In the genomic region with DNA sequence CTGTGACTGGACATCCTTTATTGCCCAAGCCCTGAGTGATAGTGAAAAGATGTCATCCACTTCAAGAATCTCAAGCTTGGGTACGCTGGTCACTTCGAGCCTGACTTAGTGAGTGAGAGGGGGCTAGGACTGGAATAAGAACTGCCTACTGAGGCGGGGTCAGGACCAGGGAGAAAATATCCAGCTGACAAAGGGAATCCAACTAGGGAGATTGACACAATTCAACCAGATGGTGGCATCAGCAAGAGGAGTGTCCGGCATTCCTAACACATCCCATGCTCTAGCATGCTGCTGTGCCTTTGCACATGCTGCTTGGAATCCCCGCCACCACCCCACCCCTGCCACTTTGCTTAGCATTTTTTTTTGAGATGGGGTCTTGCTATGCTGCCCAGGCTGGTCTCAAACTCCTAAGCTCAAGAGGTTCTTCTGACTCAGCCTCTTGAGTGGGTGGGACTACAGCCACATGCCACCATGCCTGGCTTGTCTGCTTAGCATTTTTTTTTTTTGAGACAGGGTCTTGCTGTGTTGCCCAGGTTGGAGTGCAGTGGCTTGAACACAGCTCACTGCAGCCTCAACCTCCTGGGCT, we compare ENCODE assay signal across 29 cellular contexts. TPM values are rescaled to one million over a fixed set of nuclear protein-coding genes. Genes with fewer than 3 reads are reported as not detected.
"Had no signal": no experiment of that assay in that cellular context is flagged by ENCODE, and none has a peak within 500 bp of the region (broad histone marks: within the 10 kb centered on the region; RNA-seq: fewer than 3 reads in every experiment).

No MANE protein-coding gene starts in this region.

- H3K36me3 Mint-ChIP-seq: activated CD8-positive, alpha-beta memory T cell treated with anti-CD3 and anti-CD28 coated beads, Interleukin-2, amount 10 ng/mL, durations not matched to agents 7 days and 5 days; activated naive CD4-positive, alpha-beta T cell treated with anti-CD3 and anti-CD28 coated beads, Interleukin-2, amount 50 U/mL, for 24 hours had no signal

- H3K4me3 ChIP-seq: ascending aorta, body of pancreas, SJCRH30 had no signal

- H3K36me3 ChIP-seq: ascending aorta, SJCRH30 had no signal

- H3K27me3 ChIP-seq: ascending aorta, body of pancreas, SJCRH30 had no signal

- H3K9me3 Mint-ChIP-seq: activated CD4-positive, alpha-beta T cell treated with anti-CD3 and anti-CD28 coated beads, Interleukin-2, amount 10 ng/mL, durations not matched to agents 24 days and 14 days; activated naive CD4-positive, alpha-beta T cell treated with anti-CD3 and anti-CD28 coated beads, Interleukin-2, amount 50 U/mL, for 24 hours; activated T-cell treated with anti-CD3 and anti-CD28 coated beads, Interleukin-2, amount 50 U/mL, for 24 hours; activated T-helper 1 cell treated with anti-CD3 and anti-CD28 coated beads, Interleukin-12 subunit alpha, Interleukin-12 subunit beta, Interleukin-2, Interleukin-4 antibody, amounts not matched to agents 30 ng/mL and 10 ng/mL and 1 ng/mL, durations not matched to agents 14 hours and 24 hours and 36 hours; T-helper 2 cell treated with Interferon-gamma antibody and Interleukin-4, amounts not matched to agents 5 μg/mL and 100 μg/mL, for 36 hours had no signal

- H3K4me3 Mint-ChIP-seq: activated CD4-positive, alpha-beta T cell treated with anti-CD3 and anti-CD28 coated beads, Interleukin-2, amount 10 ng/mL, durations not matched to agents 24 days and 14 days; activated CD8-positive, alpha-beta memory T cell treated with anti-CD3 and anti-CD28 coated beads, Interleukin-2, amount 10 ng/mL, durations not matched to agents 7 days and 5 days; activated naive CD4-positive, alpha-beta T cell treated with anti-CD3 and anti-CD28 coated beads, Interleukin-2, amount 50 U/mL, for 24 hours; activated T-cell treated with anti-CD3 and anti-CD28 coated beads, Interleukin-2, amount 50 U/mL, for 24 hours; activated T-helper 1 cell treated with anti-CD3 and anti-CD28 coated beads, Interleukin-12 subunit alpha, Interleukin-12 subunit beta, Interleukin-2, Interleukin-4 antibody, amounts not matched to agents 30 ng/mL and 10 ng/mL and 1 ng/mL, durations not matched to agents 14 hours and 24 hours and 36 hours; T-helper 2 cell treated with Interferon-gamma antibody and Interleukin-4, amounts not matched to agents 5 μg/mL and 100 μg/mL, for 36 hours had no signal

- H3K27ac Mint-ChIP-seq: activated CD4-positive, alpha-beta T cell treated with anti-CD3 and anti-CD28 coated beads, Interleukin-2, amount 10 ng/mL, durations not matched to agents 24 days and 14 days; activated CD8-positive, alpha-beta memory T cell treated with anti-CD3 and anti-CD28 coated beads, Interleukin-2, amount 10 ng/mL, durations not matched to agents 7 days and 5 days; activated naive CD4-positive, alpha-beta T cell treated with anti-CD3 and anti-CD28 coated beads, Interleukin-2, amount 50 U/mL, for 24 hours; activated T-cell treated with anti-CD3 and anti-CD28 coated beads, Interleukin-2, amount 50 U/mL, for 24 hours; activated T-helper 1 cell treated with anti-CD3 and anti-CD28 coated beads, Interleukin-12 subunit alpha, Interleukin-12 subunit beta, Interleukin-2, Interleukin-4 antibody, amounts not matched to agents 30 ng/mL and 10 ng/mL and 1 ng/mL, durations not matched to agents 14 hours and 24 hours and 36 hours; T-helper 2 cell treated with Interferon-gamma antibody and Interleukin-4, amounts not matched to agents 5 μg/mL and 100 μg/mL, for 36 hours had no signal

- DNase-seq: activated CD4-positive, alpha-beta T cell treated with anti-CD3 and anti-CD28 coated beads for 1 hour; activated CD4-positive, alpha-beta T cell treated with anti-CD3 and anti-CD28 coated beads, Interleukin-2, amount 10 ng/mL, durations not matched to agents 24 days and 14 days; activated CD4-positive, alpha-beta T cell treated with anti-CD3 and anti-CD28 coated beads, Interleukin-2, amount 50 U/mL, for 48 hours; activated CD8-positive, alpha-beta memory T cell treated with anti-CD3 and anti-CD28 coated beads, Interleukin-2, amount 10 ng/mL, durations not matched to agents 7 days and 5 days; activated effector memory CD4-positive, alpha-beta T cell treated with Interleukin-2 at 50 U/mL for 16 hours; activated naive CD4-positive, alpha-beta T cell; activated T-cell treated with anti-CD3 and anti-CD28 coated beads, Interleukin-2, amount 50 U/mL, for 24 hours; amniotic stem cell; body of pancreas; central memory CD4-positive, alpha-beta T cell; NCI-H1092; NCI-H1417; NCI-H1930; NCI-H2171; NCI-H2227 treated with DMSO at 0.1 percent for 48 hours; NCI-H446 treated with DMSO at 0.1 percent for 48 hours; NCI-H524 treated with DMSO at 0.1 percent for 48 hours; NCI-H748 treated with DMSO at 0.1 percent for 48 hours; OCI-M1; Right ventricle myocardium superior; RPMI8226; SJCRH30; SW 1271 had no signal

- H3K9me3 ChIP-seq: ascending aorta, body of pancreas, SJCRH30 had no signal

- H3K27me3 Mint-ChIP-seq: activated CD8-positive, alpha-beta memory T cell treated with anti-CD3 and anti-CD28 coated beads, Interleukin-2, amount 10 ng/mL, durations not matched to agents 7 days and 5 days had no signal

- H3K27ac ChIP-seq: ascending aorta, body of pancreas, SJCRH30 had no signal

- ATAC-seq: activated CD8-positive, alpha-beta memory T cell treated with anti-CD3 and anti-CD28 coated beads, Interleukin-2, amount 10 ng/mL, durations not matched to agents 7 days and 5 days; body of pancreas; Panc1; SK-N-SH treated with all-trans-retinoic acid at 6 μM for 48 hours had no signal

RNA-seq across cellular contexts. Expression of a gene that starts 10.9 kb away (rescaled TPM):
- total RNA-seq: activated CD4-positive, alpha-beta T cell treated with anti-CD3 and anti-CD28 coated beads, Interleukin-2, amount 10 ng/mL, durations not matched to agents 24 days and 14 days; activated T-helper 1 cell treated with anti-CD3 and anti-CD28 coated beads, Interleukin-12 subunit alpha, Interleukin-12 subunit beta, Interleukin-2, Interleukin-4 antibody, amounts not matched to agents 30 ng/mL and 10 ng/mL and 1 ng/mL, durations not matched to agents 14 hours and 24 hours and 36 hours; SJCRH30 had no signal
